In genomic region chr3:127329647-127330285, GRCh38 we compare ENCODE assay signal across 9 cellular contexts. TPM values are rescaled to one million over a fixed set of nuclear protein-coding genes. Genes with fewer than 3 reads are reported as not detected.
"Had no signal": no experiment of that assay in that cellular context is flagged by ENCODE, and none has a peak within 500 bp of the region (broad histone marks: within the 10 kb centered on the region; RNA-seq: fewer than 3 reads in every experiment).

No MANE protein-coding gene starts in this region.

- H3K4me2 ChIP-seq: GM23338 had no signal

- DNase-seq: H7, HFFc6 had no signal

- H2AFZ ChIP-seq: GM23338 had no signal

- ATAC-seq: GM23338, HCT116, HepG2 had no signal

- H3K4me1 ChIP-seq: HAP-1 had no signal

- H3K36me3 ChIP-seq: HAP-1 had no signal

- H3K4me1 Mint-ChIP-seq: GM23338 had no signal

- H3K4me3 ChIP-seq: GM23338, HAP-1 had no signal

- H3K4me3 Mint-ChIP-seq: GM23338, HFFc6 had no signal

- H3K27ac ChIP-seq: HL-60 had no signal

RNA-seq across cellular contexts. Expression of gene PRR20G, which starts 41.9 kb away (rescaled TPM):
- total RNA-seq: GM23338, H4, H7, HepG2, HFFc6, HT1080 had no signal
